ENCODE assay signal across 1 cellular context in the genomic region with DNA sequence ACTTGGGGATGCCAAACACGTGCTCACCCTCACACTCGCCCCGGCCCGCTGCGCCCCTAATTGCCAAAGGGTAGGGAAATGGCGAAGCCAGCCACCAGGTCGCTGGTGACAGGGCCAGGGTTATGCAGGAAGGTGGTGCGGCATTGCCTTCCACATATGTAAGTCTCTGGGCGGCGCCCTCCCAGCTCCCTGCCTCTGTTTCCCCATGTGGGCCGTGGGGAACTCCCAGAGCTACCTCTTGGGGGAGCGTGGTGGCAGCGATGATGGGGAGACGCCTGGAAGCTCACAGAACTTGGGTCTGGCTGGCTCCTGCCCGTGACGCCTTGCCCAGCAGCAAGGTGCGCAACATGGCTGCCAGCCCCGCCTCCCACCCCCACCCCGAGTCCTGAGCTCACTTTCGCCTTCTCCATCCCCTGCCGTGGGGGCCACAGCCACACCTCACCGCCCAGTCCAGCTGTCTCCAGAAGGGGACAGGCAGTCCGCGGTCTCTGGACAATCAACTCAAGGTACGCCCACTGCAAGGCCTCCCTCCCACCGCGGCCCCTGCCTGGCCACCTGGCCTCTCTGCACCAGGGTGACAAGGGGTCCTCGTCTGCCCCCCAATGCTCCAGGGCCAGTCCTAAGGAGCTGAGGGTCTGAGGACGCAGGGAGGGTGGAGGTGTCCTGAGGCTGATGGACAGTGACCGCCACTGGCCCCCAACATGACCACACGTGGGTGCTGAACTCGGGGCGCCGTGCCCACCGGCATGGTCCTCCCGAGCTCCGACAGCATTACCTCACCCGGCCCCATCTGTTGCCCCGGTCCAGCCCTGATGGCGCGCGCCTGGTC.
A peak's percentile ranks its signal among the peaks of the same experiment; 100 is the strongest.
TF ChIP-seq lines count a peak whose summit lies in the region.

No MANE protein-coding gene starts in this region.

TF ChIP-seq in H1, 55 proteins besides CTCF, POLR2A, EP300 and RAD21:
- peak; percentile 38; the same call in 1 of the 2 replicates for TF ChIP-seq YY1 (IDR thresholded peaks at IDR 0.05; ENCODE audit: low read depth, low read length)
- TF ChIP-seq POU5F1 (IDR thresholded peaks at IDR 0.05; ENCODE audit: low read depth, low read length): no peak
- no peak for TF ChIP-seq RBBP5 (IDR thresholded peaks at IDR 0.05; ENCODE audit: borderline replicate concordance, low read depth, low read length)
- no peak for TF ChIP-seq CBX5 (IDR thresholded peaks at IDR 0.05; ENCODE audit: low read depth, low read length)
